7 cellular contexts compared by ENCODE assay signal in genomic region chr6:169078399-169079145, GRCh38.
"Had no signal": no experiment of that assay in that cellular context is flagged by ENCODE, and none has a peak within 500 bp of the region (broad histone marks: within the 10 kb centered on the region; RNA-seq: fewer than 3 reads in every experiment).

No MANE protein-coding gene starts in this region.

- H3K36me3 ChIP-seq: HAP-1 had no signal

- H2AFZ ChIP-seq: GM23248 had no signal

- H3K4me1 ChIP-seq: HAP-1 had no signal

- ATAC-seq: HCT116 had no signal

- H3K27ac ChIP-seq: GM23248 had no signal

- H3K4me3 Mint-ChIP-seq: HFFc6, IgD-negative memory B cell had no signal

- H3K4me3 ChIP-seq: GM23248, HAP-1 had no signal

- H3K27ac Mint-ChIP-seq: HFFc6, IgD-negative memory B cell had no signal

- H3K9me3 Mint-ChIP-seq: HFFc6, IgD-negative memory B cell had no signal

- DNase-seq: GM23248, GOT3, H7, HFFc6 had no signal

- H3K36me3 Mint-ChIP-seq: IgD-negative memory B cell had no signal

- H3K4me1 Mint-ChIP-seq: IgD-negative memory B cell had no signal

- H3K9ac ChIP-seq: GM23248 had no signal

- H3K9me3 ChIP-seq: HAP-1 had no signal
